Comparison of ENCODE assay signal across 14 cellular contexts in genomic region chr1:232978091-232978634, GRCh38. TPM values are rescaled to one million over a fixed set of nuclear protein-coding genes. Genes with fewer than 3 reads are reported as not detected.
DNase-seq lines count a peak whose midpoint lies in the region; ATAC-seq and TF ChIP-seq lines count a peak whose summit lies in the region.
"Had no signal": no experiment of that assay in that cellular context is flagged by ENCODE, and none has a peak within 500 bp of the region (broad histone marks: within the 10 kb centered on the region; RNA-seq: fewer than 3 reads in every experiment).

No MANE protein-coding gene starts in this region.

- H3K4me3 ChIP-seq in epithelial cell of esophagus (ENCODE audit: low read length) (no peak overlapping the region), psoas muscle (no peak overlapping the region)

- intact Hi-C loops in left cardiac atrium (cut with DNase I) (no loop called here), Right ventricle myocardium inferior (cut with DNase I) (no loop called here), psoas muscle (cut with DNase I) (no loop called here)

- ATAC-seq in left cardiac atrium, result peak; percentile 13 to 31
- no peak for ATAC-seq in Right ventricle myocardium inferior
- ATAC-seq in psoas muscle, result no peak

- 61 to 74% (median 62%) methylated on average over 8 of the region's 8 CpGs for WGBS in psoas muscle, 3 donors

- peaks cover 11% of the 10 kb centered on the region for H3K9me3 Mint-ChIP-seq in type B pancreatic cell

- H3K4me1 ChIP-seq in psoas muscle, result peaks cover 8% of the 10 kb centered on the region

- H3K4me1 Mint-ChIP-seq in type B pancreatic cell (ENCODE audit: unreplicated experiment), result peaks cover 26% of the 10 kb centered on the region

- DNase-seq in left cardiac atrium, result no peak
- DNase-seq in Right ventricle myocardium inferior (ENCODE audit: missing footprints), result no peak
- DNase-seq in RPMI7951 (ENCODE audit: low read depth), result peak; percentile 34
- DNase-seq in epithelial cell of esophagus (ENCODE audit: low read depth), result peak; percentile 20
- no peak for DNase-seq in type B pancreatic cell (ENCODE audit: extremely low spot score, unreplicated experiment)
- DNase-seq in GM10266 (ENCODE audit: extremely low spot score), result no peak
- DNase-seq in psoas muscle, result no peak
- no peak for DNase-seq in DMS153 treated with DMSO at 0.1 percent for 48 hours (lab: John Stamatoyannopoulos, UW; ENCODE audit: unreplicated experiment)
- DNase-seq: H9; mammary epithelial cell; NCI-H2081 treated with DMSO at 0.1 percent for 48 hours; SHP77 treated with DMSO at 0.1 percent for 48 hours; stimulated activated CD4-positive, alpha-beta T cell treated with anti-CD3 and anti-CD28 coated beads, Interleukin-12 subunit alpha, Interleukin-12 subunit beta, amount 100 ng/mL, for 4 hours had no signal

- H3K27ac ChIP-seq in psoas muscle, result no peak overlapping the region
- H3K27ac ChIP-seq: C4-2B had no signal

- H3K9me3 ChIP-seq in psoas muscle, result peaks cover 4% of the 10 kb centered on the region

- H3K27me3 ChIP-seq in psoas muscle (ENCODE audit: insufficient read depth in 3 of 3, low read length in 2 of 3), result no peaks in the 10 kb centered on the region

- H3K27ac Mint-ChIP-seq in type B pancreatic cell, result peak overlapping the region; percentile 83

- no peak overlapping the region for H3K4me3 Mint-ChIP-seq in type B pancreatic cell
- H3K4me3 Mint-ChIP-seq: H9 had no signal

- H3K36me3 Mint-ChIP-seq in type B pancreatic cell, result peaks cover 61% of the 10 kb centered on the region

- H3K36me3 ChIP-seq in psoas muscle (ENCODE audit: insufficient read depth in 1 of 2, low read depth in 1 of 2), result peaks cover 0 to 62% of the 10 kb centered on the region in 2 donors

- H3K27me3 Mint-ChIP-seq in type B pancreatic cell, result no peaks in the 10 kb centered on the region

- no peak for TF ChIP-seq CTCF in epithelial cell of esophagus (IDR thresholded peaks at IDR 0.05; ENCODE audit: insufficient read depth, low read depth, low read length, missing control alignments)
- no peak for TF ChIP-seq CTCF in type B pancreatic cell (conservative IDR thresholded peaks at IDR 0.05)
- TF ChIP-seq CTCF in GM10266 (IDR thresholded peaks at IDR 0.05; ENCODE audit: control insufficient read depth, insufficient read depth, low read depth, missing control alignments), result no peak
- no peak for TF ChIP-seq CTCF in psoas muscle (IDR thresholded peaks at IDR 0.05)

RNA-seq across cellular contexts. Expression of gene NTPCR, which starts 27.8 kb away (rescaled TPM):
- total RNA-seq in left cardiac atrium, result 10 to 100 TPM; 46.4 to 58.4 TPM
- total RNA-seq in Right ventricle myocardium inferior, result 53.2 TPM
- 18.1 and 24.2 TPM in 2 replicates for total RNA-seq in RPMI7951 (2014; rRNA removed; shearing (Covaris generic))
- 49.6 and 57.1 TPM in 2 replicates for total RNA-seq in type B pancreatic cell (ENCODE audit: low replicate concordance)
- total RNA-seq in psoas muscle, result 10 to 100 TPM; 37.2 to 72.0 (median 62.2) TPM
- 10 to 100 TPM; 34.8 to 75.1 (median 65.0) TPM for polyA plus RNA-seq in psoas muscle

Comparison
In these comparisons a context has a peak if more than half of its experiments do, and no peak if none do; other contexts are left out.
1. ATAC-seq: peak in left cardiac atrium (2 of 2); none in Right ventricle myocardium inferior (single experiment) and psoas muscle (0 of 4).
2. DNase-seq: peak in RPMI7951 (single experiment) and epithelial cell of esophagus (single experiment); none in left cardiac atrium (single experiment), Right ventricle myocardium inferior (single experiment), type B pancreatic cell (single experiment), GM10266 (single experiment), psoas muscle (0 of 2) and DMS153 treated with DMSO at 0.1 percent for 48 hours (single experiment).